Comparison of ENCODE assay signal across 34 cellular contexts in the genomic region with DNA sequence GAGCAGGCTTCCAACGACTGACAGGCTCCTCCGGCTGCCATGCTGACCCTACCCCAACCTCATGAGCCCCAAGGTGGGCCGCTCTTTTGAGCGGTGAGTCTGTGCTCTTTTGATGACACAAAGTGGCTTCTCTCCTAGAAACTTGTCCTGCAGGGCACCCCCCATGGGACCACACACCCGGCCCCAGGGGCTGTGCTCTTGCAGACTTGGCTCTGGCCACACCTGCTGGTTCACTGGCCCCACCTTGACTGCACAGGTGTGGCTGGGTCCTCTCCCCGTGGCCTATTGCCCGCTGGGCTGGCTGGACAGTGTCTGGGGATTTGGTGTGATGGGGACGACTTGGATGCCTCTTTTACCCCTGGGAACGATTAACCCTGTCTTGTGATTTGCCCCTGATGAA. TPM values are rescaled to one million over a fixed set of nuclear protein-coding genes. Genes with fewer than 3 reads are reported as not detected.
"Had no signal": no experiment of that assay in that cellular context is flagged by ENCODE, and none has a peak within 500 bp of the region (broad histone marks: within the 10 kb centered on the region; RNA-seq: fewer than 3 reads in every experiment).

No MANE protein-coding gene starts in this region.

- H3K27ac ChIP-seq: brain microvascular endothelial cell, Peyer's patch, RWPE1, SJCRH30 had no signal

- H3K4me1 ChIP-seq: Peyer's patch had no signal

- H3K27me3 ChIP-seq: SJCRH30 had no signal

- H3K9me3 Mint-ChIP-seq: activated CD4-positive, alpha-beta T cell treated with anti-CD3 and anti-CD28 coated beads, Interleukin-2, amount 10 ng/mL, durations not matched to agents 24 days and 14 days; activated CD8-positive, alpha-beta T cell treated with anti-CD3 and anti-CD28 coated beads for 36 hours; activated naive CD8-positive, alpha-beta T cell treated with anti-CD3 and anti-CD28 coated beads for 36 hours; activated T-cell treated with anti-CD3 and anti-CD28 coated beads, Interleukin-2, amount 50 U/mL, for 72 hours; activated T-helper 17 cell treated with anti-CD3 and anti-CD28 coated beads, Interleukin-2, amount 50 U/mL, for 72 hours; T-helper 1 cell treated with Interleukin-12 subunit alpha and Interleukin-12 subunit beta and Interleukin-4 antibody, amounts not matched to agents 30 μg/mL and 1 μg/mL, for 36 hours; T-helper 2 cell treated with Interferon-gamma antibody and Interleukin-4, amounts not matched to agents 5 μg/mL and 100 μg/mL, for 36 hours had no signal

- ATAC-seq: activated CD8-positive, alpha-beta T cell treated with anti-CD3 and anti-CD28 coated beads for 36 hours; activated T-helper 17 cell treated with anti-CD3 and anti-CD28 coated beads, Interleukin-2, amount 50 U/mL, for 72 hours; PC-3 had no signal

- H3K36me3 Mint-ChIP-seq: activated naive CD8-positive, alpha-beta T cell treated with anti-CD3 and anti-CD28 coated beads for 36 hours had no signal

- H3K9me3 ChIP-seq: Peyer's patch, SJCRH30, SK-N-SH had no signal

- H3K9ac ChIP-seq: SK-N-SH had no signal

- H3K36me3 ChIP-seq: brain microvascular endothelial cell, Peyer's patch, SJCRH30 had no signal

- H3K27ac Mint-ChIP-seq: activated CD4-positive, alpha-beta T cell treated with anti-CD3 and anti-CD28 coated beads, Interleukin-2, amount 10 ng/mL, durations not matched to agents 24 days and 14 days; activated CD8-positive, alpha-beta T cell treated with anti-CD3 and anti-CD28 coated beads for 36 hours; activated naive CD8-positive, alpha-beta T cell treated with anti-CD3 and anti-CD28 coated beads for 36 hours; activated T-cell treated with anti-CD3 and anti-CD28 coated beads, Interleukin-2, amount 50 U/mL, for 72 hours; activated T-helper 17 cell treated with anti-CD3 and anti-CD28 coated beads, Interleukin-2, amount 50 U/mL, for 72 hours; T-helper 1 cell treated with Interleukin-12 subunit alpha and Interleukin-12 subunit beta and Interleukin-4 antibody, amounts not matched to agents 30 μg/mL and 1 μg/mL, for 36 hours; T-helper 2 cell treated with Interferon-gamma antibody and Interleukin-4, amounts not matched to agents 5 μg/mL and 100 μg/mL, for 36 hours had no signal

- H3K4me3 Mint-ChIP-seq: activated CD4-positive, alpha-beta T cell treated with anti-CD3 and anti-CD28 coated beads, Interleukin-2, amount 10 ng/mL, durations not matched to agents 24 days and 14 days; activated CD8-positive, alpha-beta T cell treated with anti-CD3 and anti-CD28 coated beads for 36 hours; activated naive CD8-positive, alpha-beta T cell treated with anti-CD3 and anti-CD28 coated beads for 36 hours; activated T-cell treated with anti-CD3 and anti-CD28 coated beads, Interleukin-2, amount 50 U/mL, for 72 hours; activated T-helper 17 cell treated with anti-CD3 and anti-CD28 coated beads, Interleukin-2, amount 50 U/mL, for 72 hours; T-helper 1 cell treated with Interleukin-12 subunit alpha and Interleukin-12 subunit beta and Interleukin-4 antibody, amounts not matched to agents 30 μg/mL and 1 μg/mL, for 36 hours; T-helper 2 cell treated with Interferon-gamma antibody and Interleukin-4, amounts not matched to agents 5 μg/mL and 100 μg/mL, for 36 hours had no signal

- DNase-seq: activated CD4-positive, alpha-beta T cell treated with anti-CD3 and anti-CD28 coated beads, Interleukin-2, amount 10 ng/mL, durations not matched to agents 24 days and 14 days; activated CD4-positive, alpha-beta T cell treated with anti-CD3 and anti-CD28 coated beads, Interleukin-2, amount 50 U/mL, for 4 hours; activated CD8-positive, alpha-beta T cell treated with anti-CD3 and anti-CD28 coated beads for 36 hours; activated effector memory CD4-positive, alpha-beta T cell treated with anti-CD3 and anti-CD28 coated beads, Interleukin-2, amount 50 U/mL, for 16 hours; activated naive CD4-positive, alpha-beta T cell; activated naive CD4-positive, alpha-beta T cell treated with anti-CD3 and anti-CD28 coated beads, Interleukin-2, amount 50 U/mL, for 16 hours; activated naive CD8-positive, alpha-beta T cell treated with anti-CD3 and anti-CD28 coated beads for 36 hours; activated T-cell treated with anti-CD3 and anti-CD28 coated beads, Interleukin-2, amount 50 U/mL, for 1 hour; activated T-cell treated with anti-CD3 and anti-CD28 coated beads, Interleukin-2, amount 50 U/mL, for 72 hours; amniotic stem cell; brain microvascular endothelial cell; Karpas-422; KBM-7; NCI-H1105; NCI-H1436; NCI-H1694; NCI-H1930; NCI-H2081 treated with DMSO at 0.1 percent for 48 hours; NCI-H226; NCI-H446 treated with DMSO at 0.1 percent for 48 hours; NCI-H524 treated with DMSO at 0.1 percent for 48 hours; PC-3; Peyer's patch; SHP77; SJCRH30; SK-N-SH had no signal

- FAIRE-seq: TTC549 had no signal

- H3K4me1 Mint-ChIP-seq: activated CD4-positive, alpha-beta T cell treated with anti-CD3 and anti-CD28 coated beads, Interleukin-2, amount 10 ng/mL, durations not matched to agents 24 days and 14 days; activated naive CD8-positive, alpha-beta T cell treated with anti-CD3 and anti-CD28 coated beads for 36 hours; activated T-helper 17 cell treated with anti-CD3 and anti-CD28 coated beads, Interleukin-2, amount 50 U/mL, for 72 hours had no signal

- H3K4me3 ChIP-seq: Peyer's patch, SJCRH30 had no signal

- H3K4me2 ChIP-seq: SK-N-SH had no signal

RNA-seq across cellular contexts. Expression of gene CPZ, which starts 1.5 kb away (rescaled TPM):
- total RNA-seq: activated CD4-positive, alpha-beta T cell treated with anti-CD3 and anti-CD28 coated beads, Interleukin-2, amount 10 ng/mL, durations not matched to agents 24 days and 14 days; activated CD8-positive, alpha-beta memory T cell treated with anti-CD3 and anti-CD28 coated beads for 36 hours; activated CD8-positive, alpha-beta T cell treated with anti-CD3 and anti-CD28 coated beads for 36 hours; activated naive CD8-positive, alpha-beta T cell treated with anti-CD3 and anti-CD28 coated beads for 36 hours; activated T-cell treated with anti-CD3 and anti-CD28 coated beads, Interleukin-2, amount 50 U/mL, for 72 hours; activated T-helper 17 cell treated with anti-CD3 and anti-CD28 coated beads, Interleukin-2, amount 50 U/mL, for 72 hours; MCF 10A had no signal
- polyA plus RNA-seq: SK-N-SH had no signal

RNA-seq across cellular contexts. Expression of gene GPR78, which starts 10.9 kb away (rescaled TPM):
- total RNA-seq: activated CD4-positive, alpha-beta T cell treated with anti-CD3 and anti-CD28 coated beads, Interleukin-2, amount 10 ng/mL, durations not matched to agents 24 days and 14 days; activated CD8-positive, alpha-beta memory T cell treated with anti-CD3 and anti-CD28 coated beads for 36 hours; activated CD8-positive, alpha-beta T cell treated with anti-CD3 and anti-CD28 coated beads for 36 hours; activated naive CD8-positive, alpha-beta T cell treated with anti-CD3 and anti-CD28 coated beads for 36 hours; activated T-cell treated with anti-CD3 and anti-CD28 coated beads, Interleukin-2, amount 50 U/mL, for 72 hours; activated T-helper 17 cell treated with anti-CD3 and anti-CD28 coated beads, Interleukin-2, amount 50 U/mL, for 72 hours; MCF 10A; Peyer's patch had no signal
- polyA plus RNA-seq: aorta, SK-N-SH had no signal
